In the genomic region with DNA sequence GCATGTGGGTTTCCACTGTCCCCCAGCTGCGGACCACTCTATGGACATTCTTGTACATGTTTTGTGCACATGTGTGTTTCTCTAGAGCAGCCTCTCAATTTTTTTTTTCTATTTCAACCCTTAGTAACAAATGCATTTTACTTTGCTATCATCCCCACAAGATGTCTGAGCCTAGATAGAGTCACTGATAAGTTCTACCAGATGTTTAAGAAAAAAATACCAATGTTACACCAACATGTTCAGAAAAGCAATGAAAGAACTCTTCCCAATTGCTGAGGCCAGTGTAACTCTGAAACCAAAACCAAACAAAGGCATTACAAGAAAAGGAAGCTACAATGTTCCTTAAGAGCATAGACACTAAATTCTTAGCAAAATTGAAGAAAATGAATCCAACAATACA, we compare ENCODE assay signal across 7 cellular contexts.
"Had no signal": no experiment of that assay in that cellular context is flagged by ENCODE, and none has a peak within 500 bp of the region (broad histone marks: within the 10 kb centered on the region; RNA-seq: fewer than 3 reads in every experiment).

No MANE protein-coding gene starts in this region.

- H3K27ac ChIP-seq: HL-60 had no signal

- H3K4me3 ChIP-seq: HAP-1 had no signal

- H3K4me1 ChIP-seq: HAP-1 had no signal

- H3K36me3 ChIP-seq: HAP-1 had no signal

- ATAC-seq: HCT116, HepG2 had no signal

- H3K9me3 ChIP-seq: HAP-1 had no signal

- FAIRE-seq: HepG2 had no signal

- DNase-seq: GOT3, H7, HFFc6 had no signal
